ENCODE assay signal across 17 cellular contexts in genomic region chr19:781800-782194, GRCh38. TPM values are rescaled to one million over a fixed set of nuclear protein-coding genes. Genes with fewer than 3 reads are reported as not detected.
DNase-seq lines count a peak whose midpoint lies in the region; ATAC-seq and TF ChIP-seq lines count a peak whose summit lies in the region.
"Had no signal": no experiment of that assay in that cellular context is flagged by ENCODE, and none has a peak within 500 bp of the region (broad histone marks: within the 10 kb centered on the region; RNA-seq: fewer than 3 reads in every experiment).

No MANE protein-coding gene starts in this region.

- ATAC-seq in lower lobe of right lung, result no peak
- no peak for ATAC-seq in HG03097 (IDR thresholded peaks at IDR 0.05; ENCODE audit: low FRiP score, unreplicated experiment)
- ATAC-seq in HG03196 (IDR thresholded peaks at IDR 0.05; ENCODE audit: unreplicated experiment), result no peak
- ATAC-seq: stimulated activated naive CD8-positive, alpha-beta T cell treated with anti-CD3 and anti-CD28 coated beads, Interleukin-15, amount 100 ng/mL, for 72 hours had no signal

- no peak for TF ChIP-seq EP300 in tibial nerve (IDR thresholded peaks at IDR 0.05)

- no peaks in the 10 kb centered on the region for H3K27me3 ChIP-seq in NT2/D1 (ENCODE audit: insufficient read depth, insufficient read length)
- peaks cover 0 to 4% of the 10 kb centered on the region in 2 donors for H3K27me3 ChIP-seq in duodenal mucosa (ENCODE audit: control insufficient read depth in 1 of 2, insufficient read depth in 2 of 2, low read length in 2 of 2)
- H3K27me3 ChIP-seq in lower lobe of right lung (ENCODE audit: low read depth), result no peaks in the 10 kb centered on the region
- H3K27me3 ChIP-seq in tibial nerve, result no peaks in the 10 kb centered on the region

- H3K4me1 Mint-ChIP-seq in nephron progenitor cell, result peaks cover 28% of the 10 kb centered on the region
- H3K4me1 Mint-ChIP-seq: CD8-positive, alpha-beta memory T cell; stimulated activated naive CD8-positive, alpha-beta T cell treated with anti-CD3 and anti-CD28 coated beads, Interleukin-15, amount 100 ng/mL, for 72 hours had no signal

- H3K4me3 Mint-ChIP-seq in nephron progenitor cell, result no peak overlapping the region
- H3K4me3 Mint-ChIP-seq: CD8-positive, alpha-beta memory T cell; dendritic cell treated with granulocyte-macrophage colony-stimulating factor and Interleukin-4, amounts not matched to agents 40 ng/mL and 50 ng/mL, for 4 days; stimulated activated naive CD8-positive, alpha-beta T cell treated with anti-CD3 and anti-CD28 coated beads, Interleukin-15, amount 100 ng/mL, for 72 hours had no signal

- 87 to 88% methylated on average over 17 to 19 of the region's 19 CpGs for WGBS in tibial nerve, 2 donors

- peak overlapping the region; percentile 64 for H3K4me3 ChIP-seq in NT2/D1 (ENCODE audit: insufficient read length, low read depth)
- no peak overlapping the region for H3K4me3 ChIP-seq in duodenal mucosa (ENCODE audit: low read depth in 1 of 2, low read length in 2 of 2)
- peak overlapping the region; percentile 52 for H3K4me3 ChIP-seq in lower lobe of right lung
- H3K4me3 ChIP-seq in tibial nerve, result no peak overlapping the region
- H3K4me3 ChIP-seq: K562 had no signal

- H3K9me3 ChIP-seq in NT2/D1 (ENCODE audit: insufficient read depth, low read length) (no peaks in the 10 kb centered on the region), duodenal mucosa (ENCODE audit: control insufficient read depth in 1 of 2, low read length in 2 of 2) (no peaks in the 10 kb centered on the region), lower lobe of right lung (no peaks in the 10 kb centered on the region), tibial nerve (no peaks in the 10 kb centered on the region)
- H3K9me3 ChIP-seq: prostate gland had no signal

- peak overlapping the region; percentile 42 for H3K27ac ChIP-seq in duodenal mucosa (ENCODE audit: low read depth, low read length)
- peak overlapping the region; percentile 83 for H3K27ac ChIP-seq in lower lobe of right lung
- H3K27ac ChIP-seq in tibial nerve, result peak overlapping the region in 3 of 4 donors; percentile 50 to 78 (median 50)

- intact Hi-C loops in lower lobe of right lung (cut with DNase I), result no loop called here

- H3K9ac ChIP-seq in NT2/D1 (ENCODE audit: insufficient read length, low read depth), result peak overlapping the region; percentile 86
- no peak overlapping the region for H3K9ac ChIP-seq in duodenal mucosa (ENCODE audit: low read depth in 1 of 2, low read length in 2 of 2)

- H3K36me3 ChIP-seq in NT2/D1 (ENCODE audit: insufficient read depth, insufficient read length, low read length) (peaks cover 15% of the 10 kb centered on the region), duodenal mucosa (ENCODE audit: control insufficient read depth in 1 of 2, insufficient read depth in 2 of 2, low read length in 2 of 2) (no peaks in the 10 kb centered on the region), lower lobe of right lung (no peaks in the 10 kb centered on the region), tibial nerve (no peaks in the 10 kb centered on the region)
- H3K36me3 ChIP-seq: prostate gland had no signal

- no peak for TF ChIP-seq POLR2A in tibial nerve (IDR thresholded peaks at IDR 0.05)

- TF ChIP-seq CTCF in lower lobe of right lung (IDR thresholded peaks at IDR 0.05) (no peak), tibial nerve (IDR thresholded peaks at IDR 0.05) (no peak), nephron progenitor cell (IDR thresholded peaks at IDR 0.05) (no peak)

- peaks cover 8% of the 10 kb centered on the region for H3K27me3 Mint-ChIP-seq in nephron progenitor cell (ENCODE audit: low read depth, poor library complexity)

- H3K4me1 ChIP-seq in NT2/D1 (ENCODE audit: insufficient read depth, insufficient read length) (peaks cover 9% of the 10 kb centered on the region), duodenal mucosa (ENCODE audit: control insufficient read depth in 1 of 2, insufficient read depth in 2 of 2, low read length in 2 of 2) (peaks cover 6 to 9% of the 10 kb centered on the region in 2 donors), lower lobe of right lung (peaks cover 40% of the 10 kb centered on the region), tibial nerve (peaks cover 0 to 35% (median 4%) of the 10 kb centered on the region in 4 donors)

- peaks cover 3% of the 10 kb centered on the region for H3K9me3 Mint-ChIP-seq in nephron progenitor cell
- H3K9me3 Mint-ChIP-seq: CD8-positive, alpha-beta memory T cell; dendritic cell treated with granulocyte-macrophage colony-stimulating factor and Interleukin-4, amounts not matched to agents 40 ng/mL and 50 ng/mL, for 4 days; stimulated activated naive CD8-positive, alpha-beta T cell treated with anti-CD3 and anti-CD28 coated beads, Interleukin-15, amount 100 ng/mL, for 72 hours had no signal

- DNase-seq in NT2/D1 (ENCODE audit: low read depth, low spot score) (no peak), lower lobe of right lung (no peak), tibial nerve (ENCODE audit: low spot score in 2 of 2) (no peak), nephron progenitor cell (no peak)
- DNase-seq: activated CD8-positive, alpha-beta memory T cell treated with anti-CD3 and anti-CD28 coated beads, Interleukin-2, amount 50 U/mL, for 4 hours; CD8-positive, alpha-beta memory T cell; NCI-H1694 treated with DMSO at 0.1 percent for 48 hours; NCI-H69; stimulated activated naive CD8-positive, alpha-beta T cell treated with anti-CD3 and anti-CD28 coated beads, Interleukin-15, amount 100 ng/mL, for 72 hours had no signal

- no peaks in the 10 kb centered on the region for H3K36me3 Mint-ChIP-seq in nephron progenitor cell (ENCODE audit: low read depth)
- H3K36me3 Mint-ChIP-seq: CD8-positive, alpha-beta memory T cell had no signal

- no peak overlapping the region for H3K27ac Mint-ChIP-seq in nephron progenitor cell
- H3K27ac Mint-ChIP-seq: CD8-positive, alpha-beta memory T cell; dendritic cell treated with granulocyte-macrophage colony-stimulating factor and Interleukin-4, amounts not matched to agents 40 ng/mL and 50 ng/mL, for 4 days; stimulated activated naive CD8-positive, alpha-beta T cell treated with anti-CD3 and anti-CD28 coated beads, Interleukin-15, amount 100 ng/mL, for 72 hours had no signal

RNA-seq across cellular contexts. Expression of gene PTBP1, which starts 15.5 kb away (rescaled TPM):
- total RNA-seq in lower lobe of right lung, result 254 TPM
- total RNA-seq in tibial nerve, result 100 to 1,000 TPM; 118 to 205 (median 141) TPM

RNA-seq across cellular contexts. Expression of gene MISP, which starts 30.9 kb away (rescaled TPM):
- total RNA-seq in lower lobe of right lung (8.9 TPM), tibial nerve (under 1 TPM in 2 of 4 donors, not detected in 2; 0.20 to 0.30 TPM)
- total RNA-seq: CD8-positive, alpha-beta memory T cell; SK-MEL-5 had no signal

RNA-seq across cellular contexts. Expression of gene PLPPR3, which starts 40.0 kb away (rescaled TPM):
- total RNA-seq in lower lobe of right lung (2.1 TPM), tibial nerve (not detected)
- total RNA-seq: CD8-positive, alpha-beta memory T cell; mesenteric fat pad had no signal

RNA-seq across cellular contexts. Expression of gene AZU1, which starts 45.8 kb away (rescaled TPM):
- total RNA-seq in lower lobe of right lung, result 1.7 TPM
- under 1 TPM in 1 of 4 donors, not detected in 3; 0.42 TPM for total RNA-seq in tibial nerve
- total RNA-seq: CD8-positive, alpha-beta memory T cell; SK-MEL-5 had no signal

RNA-seq across cellular contexts. Expression of gene PRTN3, which starts 59.0 kb away (rescaled TPM):
- not detected for total RNA-seq in lower lobe of right lung
- not detected for total RNA-seq in tibial nerve
- total RNA-seq: CD8-positive, alpha-beta memory T cell; SK-MEL-5 had no signal

Comparison
In these comparisons a context has a peak if more than half of its experiments do, and no peak if none do; other contexts are left out.
1. H3K4me3 ChIP-seq: peak in NT2/D1 (single experiment) and lower lobe of right lung (single experiment); none in duodenal mucosa (0 of 2) and tibial nerve (0 of 4).
2. Peak in every context shown above with its lines, with median percentiles within 50 percentile points of each other: H3K27ac ChIP-seq.